8 cellular contexts compared by ENCODE assay signal in genomic region chr12:5988659-5989116, GRCh38. TPM values are rescaled to one million over a fixed set of nuclear protein-coding genes. Genes with fewer than 3 reads are reported as not detected.
DNase-seq lines count a peak whose midpoint lies in the region; ATAC-seq and TF ChIP-seq lines count a peak whose summit lies in the region.

No MANE protein-coding gene starts in this region.

- H3K4me1 ChIP-seq in adipocyte (ENCODE audit: control insufficient read depth, insufficient read depth, low read length) (no peaks in the 10 kb centered on the region), prostate gland (replicated peaks) (peaks cover 5% of the 10 kb centered on the region)

- TF ChIP-seq POLR2A in prostate gland (IDR thresholded peaks at IDR 0.05): peak; percentile 7

- H3K27ac ChIP-seq in AG04450 (ENCODE audit: low read depth, low read length) (no peak overlapping the region), prostate gland (no peak overlapping the region)

- H3K27me3 ChIP-seq in AG04450 (ENCODE audit: control insufficient read depth, insufficient read depth, low read length): peaks cover 17% of the 10 kb centered on the region
- peaks cover 19% of the 10 kb centered on the region for H3K27me3 ChIP-seq in adipocyte (replicated peaks; ENCODE audit: control insufficient read depth, insufficient read depth, low read length)
- H3K27me3 ChIP-seq in prostate gland (replicated peaks; ENCODE audit: insufficient read depth): no peaks in the 10 kb centered on the region

- peak; percentile 60 for ATAC-seq in GM19025 (IDR thresholded peaks at IDR 0.05; ENCODE audit: low read depth, unreplicated experiment)
- peak; percentile 91 to 93 for ATAC-seq in left cardiac atrium

- peak; percentile 43 for DNase-seq in AG04450 (ENCODE audit: low read depth, low spot score)
- DNase-seq in NAMALWA (ENCODE audit: low spot score): peak; percentile 87
- DNase-seq in SW480 (ENCODE audit: low spot score): peak; percentile 75
- peak; percentile 90 for DNase-seq in adipocyte (ENCODE audit: low read depth)
- DNase-seq in left cardiac atrium: peak; percentile 83
- DNase-seq in prostate gland (ENCODE audit: low spot score): peak; percentile 70
- DNase-seq in ureter (ENCODE audit: low spot score): peak; percentile 79

- TF ChIP-seq CTCF in AG04450 (IDR thresholded peaks at IDR 0.05; ENCODE audit: low read depth, low read length) (peak; percentile 99), prostate gland (IDR thresholded peaks at IDR 0.05) (peak; percentile 83 to 95 (median 94))

- H3K36me3 ChIP-seq in adipocyte (ENCODE audit: control insufficient read depth, insufficient read depth, low read length, severe bottlenecking): no peaks in the 10 kb centered on the region
- H3K36me3 ChIP-seq in prostate gland: no peaks in the 10 kb centered on the region

- no peaks in the 10 kb centered on the region for H3K9me3 ChIP-seq in AG04450 (ENCODE audit: control insufficient read depth, insufficient read depth, low read length)
- no peaks in the 10 kb centered on the region for H3K9me3 ChIP-seq in adipocyte (ENCODE audit: control insufficient read depth, low read length)
- no peaks in the 10 kb centered on the region for H3K9me3 ChIP-seq in prostate gland

- POLR2A ChIA-PET in AG04450 (lab: Yijun Ruan, JAX): interaction anchor here (0.9 kb wide), 1 partner anchor 298 kb away, joined by 3 read pairs; no protein-coding TSS in a partner anchor

- intact Hi-C loops in left cardiac atrium (cut with DNase I) (loop anchor here (2.0 to 5.0 kb wide), 3 partner anchors 49 to 298 kb away; no protein-coding TSS in a partner anchor), prostate gland (cut with DNase I) (loop anchor here (10.0 kb wide), 1 partner anchor 296 kb away; no protein-coding TSS in a partner anchor)

- H3K4me3 ChIP-seq in AG04450 (ENCODE audit: low read depth, low read length) (no peak overlapping the region), adipocyte (ENCODE audit: low read length) (no peak overlapping the region), prostate gland (no peak overlapping the region)

- CTCF ChIA-PET in AG04450 (lab: Charles Lee): interaction anchor here (0.5 to 6.5 kb wide), 71 partner anchors 9 to 1841 kb away, joined by 3 to 295 read pairs (median 4); no protein-coding TSS in a partner anchor

- 3% methylated on average over 10 of the region's 10 CpGs for WGBS in prostate gland

- H3K9ac ChIP-seq in adipocyte (ENCODE audit: low read length): no peak overlapping the region

RNA-seq across cellular contexts. Expression of gene ANO2, which starts 43.6 kb away (rescaled TPM):
- 0.09 TPM in 1 of 2 replicates, not detected in the other for polyA plus RNA-seq in AG04450 (2011; rRNA removed)
- polyA minus RNA-seq in AG04450 (2011; rRNA and poly(A)+ RNA removed): 0.05 TPM in 1 of 2 replicates, not detected in the other
- total RNA-seq in left cardiac atrium (10 to 100 TPM; 11.5 to 23.4 TPM), prostate gland (1 to 10 TPM in 1 of 2 donors, under 1 TPM in 1; 0.64 to 7.0 TPM), ureter (4.2 TPM)
